In the genomic region with DNA sequence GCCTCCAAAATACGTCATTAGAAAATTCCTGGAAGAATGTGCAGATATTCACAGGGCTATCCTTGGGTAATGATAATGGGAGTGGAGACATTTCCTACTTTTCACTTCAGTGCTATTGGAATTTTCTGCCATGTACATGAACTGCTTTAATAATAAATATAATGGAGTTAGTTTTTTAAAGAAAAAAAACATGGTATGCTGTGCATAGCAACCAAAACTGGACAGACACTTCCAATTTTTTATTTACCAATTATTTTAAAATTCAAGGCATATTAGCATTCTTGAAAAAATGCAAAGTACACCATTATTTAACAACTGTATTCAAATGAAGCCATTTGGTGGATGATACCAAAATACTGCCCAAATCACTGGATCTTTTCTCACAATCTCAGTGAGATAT, we compare ENCODE assay signal across 1 cellular context.
TF ChIP-seq lines count a peak whose summit lies in the region.

No MANE protein-coding gene starts in this region.

TF ChIP-seq in HepG2, 621 proteins besides CTCF, POLR2A, EP300 and RAD21:
- no peak for TF ChIP-seq CBX1 (IDR thresholded peaks at IDR 0.05; ENCODE audit: low read depth)
- no peak for TF ChIP-seq SYNCRIP (IDR thresholded peaks at IDR 0.05; ENCODE audit: insufficient read depth, low read depth, low read length)
- TF ChIP-seq, protein P1, sequence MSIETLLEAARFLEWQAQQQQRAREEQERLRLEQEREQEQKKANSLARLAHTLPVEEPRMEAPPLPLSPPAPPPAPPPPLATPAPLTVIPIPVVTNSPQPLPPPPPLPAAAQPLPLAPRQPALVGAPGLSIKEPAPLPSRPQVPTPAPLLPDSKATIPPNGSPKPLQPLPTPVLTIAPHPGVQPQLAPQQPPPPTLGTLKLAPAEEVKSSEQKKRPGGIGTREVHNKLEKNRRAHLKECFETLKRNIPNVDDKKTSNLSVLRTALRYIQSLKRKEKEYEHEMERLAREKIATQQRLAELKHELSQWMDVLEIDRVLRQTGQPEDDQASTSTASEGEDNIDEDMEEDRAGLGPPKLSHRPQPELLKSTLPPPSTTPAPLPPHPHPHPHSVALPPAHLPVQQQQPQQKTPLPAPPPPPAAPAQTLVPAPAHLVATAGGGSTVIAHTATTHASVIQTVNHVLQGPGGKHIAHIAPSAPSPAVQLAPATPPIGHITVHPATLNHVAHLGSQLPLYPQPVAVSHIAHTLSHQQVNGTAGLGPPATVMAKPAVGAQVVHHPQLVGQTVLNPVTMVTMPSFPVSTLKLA (IDR thresholded peaks at IDR 0.05) = no peak
- TF ChIP-seq KDM6A (CRISPR knock-in tag; IDR thresholded peaks at IDR 0.05; ENCODE audit: low read depth) = no peak
- no peak for TF ChIP-seq SRSF1 (optimal IDR thresholded peaks at IDR 0.05; ENCODE audit: low read depth, low read length)
- TF ChIP-seq TBP (CRISPR knock-in tag; IDR thresholded peaks at IDR 0.05) = no peak
